In genomic region chr2:212032536-212033219, GRCh38 we compare ENCODE assay signal across 18 cellular contexts.
DNase-seq lines count a peak whose midpoint lies in the region; ATAC-seq and TF ChIP-seq lines count a peak whose summit lies in the region.
"Had no signal": no experiment of that assay in that cellular context is flagged by ENCODE, and none has a peak within 500 bp of the region (broad histone marks: within the 10 kb centered on the region; RNA-seq: fewer than 3 reads in every experiment).

No MANE protein-coding gene starts in this region.

- H4K20me1 ChIP-seq in IMR-90 (ENCODE audit: insufficient read depth, low read length), result no peaks in the 10 kb centered on the region

- no peak overlapping the region for H4K91ac ChIP-seq in IMR-90 (ENCODE audit: insufficient read depth, low read depth, low read length)

- H3K36me3 Mint-ChIP-seq in activated CD4-positive, alpha-beta memory T cell treated with anti-CD3 and anti-CD28 coated beads, Interleukin-2, amount 10 ng/mL, durations not matched to agents 7 days and 5 days (ENCODE audit: low read depth), result no peaks in the 10 kb centered on the region

- no peak overlapping the region for H3K9ac ChIP-seq in IMR-90 (ENCODE audit: low read depth, low read length)

- no peaks in the 10 kb centered on the region for H3K27me3 Mint-ChIP-seq in activated CD4-positive, alpha-beta memory T cell treated with anti-CD3 and anti-CD28 coated beads, Interleukin-2, amount 10 ng/mL, durations not matched to agents 7 days and 5 days
- H3K27me3 Mint-ChIP-seq: stimulated activated naive CD8-positive, alpha-beta T cell treated with anti-CD3 and anti-CD28 coated beads, Interleukin-15, Interleukin-2, amounts not matched to agents 100 ng/mL and 50 ng/mL, for 24 hours had no signal

- CTCF ChIA-PET in IMR-90 (lab: Yijun Ruan, JAX), result no interaction called here
- CTCF ChIA-PET in activated CD4-positive, alpha-beta memory T cell treated with anti-CD3 and anti-CD28 coated beads, Interleukin-2, amount 10 ng/mL, durations not matched to agents 7 days and 5 days (lab: Charles Lee), result no interaction called here

- H3K27me3 ChIP-seq in IMR-90 (ENCODE audit: control insufficient read depth, insufficient read depth, low read length), result no peaks in the 10 kb centered on the region
- H3K27me3 ChIP-seq: left lung had no signal

- no peak overlapping the region for H2AK5ac ChIP-seq in IMR-90 (ENCODE audit: low read depth, low read length)

- no peak overlapping the region for H2AK9ac ChIP-seq in IMR-90 (replicated peaks; ENCODE audit: low read depth, low read length, poor library complexity)

- no peak overlapping the region for H3K4ac ChIP-seq in IMR-90 (ENCODE audit: low read depth, low read length)

- intact Hi-C loops in IMR-90 (cut with micrococcal nuclease), result no loop called here

- no peaks in the 10 kb centered on the region for H3K79me1 ChIP-seq in IMR-90 (ENCODE audit: low read depth in 1 of 2, low read length in 2 of 2)

- H3K4me1 Mint-ChIP-seq in activated CD4-positive, alpha-beta memory T cell treated with anti-CD3 and anti-CD28 coated beads, Interleukin-2, amount 10 ng/mL, durations not matched to agents 7 days and 5 days, result no peaks in the 10 kb centered on the region

- H3K23ac ChIP-seq in IMR-90 (ENCODE audit: low read depth, low read length), result no peak overlapping the region; the same call in 1 of the 2 replicates

- H2AFZ ChIP-seq in IMR-90 (replicated peaks; ENCODE audit: low read length, poor library complexity), result no peak overlapping the region

- peak; percentile 62 for ATAC-seq in IMR-90 (ENCODE audit: low read depth)
- ATAC-seq in HG03045 (IDR thresholded peaks at IDR 0.05; ENCODE audit: unreplicated experiment), result no peak
- no peak for ATAC-seq in HG03432 (IDR thresholded peaks at IDR 0.05; ENCODE audit: unreplicated experiment)
- ATAC-seq: activated CD8-positive, alpha-beta T cell treated with anti-CD3 and anti-CD28 coated beads, Interleukin-2, amount 10 ng/mL, durations not matched to agents 7 days and 5 days; left lung had no signal

- H2BK120ac ChIP-seq in IMR-90 (ENCODE audit: low read depth, low read length), result peak overlapping the region; percentile 82

- H3K27ac Mint-ChIP-seq in activated CD4-positive, alpha-beta memory T cell treated with anti-CD3 and anti-CD28 coated beads, Interleukin-2, amount 10 ng/mL, durations not matched to agents 7 days and 5 days, result no peak overlapping the region
- H3K27ac Mint-ChIP-seq: activated CD8-positive, alpha-beta T cell treated with anti-CD3 and anti-CD28 coated beads, Interleukin-2, amount 10 ng/mL, durations not matched to agents 7 days and 5 days; stimulated activated naive CD8-positive, alpha-beta T cell treated with anti-CD3 and anti-CD28 coated beads, Interleukin-15, Interleukin-2, amounts not matched to agents 100 ng/mL and 50 ng/mL, for 24 hours had no signal

- no peak for TF ChIP-seq CTCF in IMR-90 (conservative IDR thresholded peaks at IDR 0.05; ENCODE audit: low read depth, low read length)

- peak; percentile 35 for DNase-seq in A172 (ENCODE audit: low spot score)
- DNase-seq in IMR-90, result peak; percentile 68
- peak; percentile 55 for DNase-seq in amniotic epithelial cell (ENCODE audit: low read depth)
- peak; percentile 7 for DNase-seq in glomerular visceral epithelial cell (ENCODE audit: extremely low spot score)
- no peak for DNase-seq in islet precursor cell
- DNase-seq in activated CD4-positive, alpha-beta memory T cell treated with anti-CD3 and anti-CD28 coated beads, Interleukin-2, amount 10 ng/mL, durations not matched to agents 7 days and 5 days, result no peak
- DNase-seq: ACHN; activated CD8-positive, alpha-beta T cell treated with anti-CD3 and anti-CD28 coated beads, Interleukin-2, amount 10 ng/mL, durations not matched to agents 7 days and 5 days; H7; hypothalamus; KG1; left lung; NCI-H1930; NCI-H748 treated with DMSO at 0.1 percent for 48 hours; Right ventricle myocardium superior had no signal

- in situ Hi-C loops in IMR-90 (cut with MboI; ENCODE audit: low sequenced_read_pairs), result no loop called here

- H3K56ac ChIP-seq in IMR-90 (ENCODE audit: extremely low read depth, insufficient read depth, low read length), result no peak overlapping the region

- H3K9me3 Mint-ChIP-seq in activated CD4-positive, alpha-beta memory T cell treated with anti-CD3 and anti-CD28 coated beads, Interleukin-2, amount 10 ng/mL, durations not matched to agents 7 days and 5 days, result peaks cover 2% of the 10 kb centered on the region
- H3K9me3 Mint-ChIP-seq: stimulated activated naive CD8-positive, alpha-beta T cell treated with anti-CD3 and anti-CD28 coated beads, Interleukin-15, Interleukin-2, amounts not matched to agents 100 ng/mL and 50 ng/mL, for 24 hours had no signal

- no peak for TF ChIP-seq POLR2A in IMR-90 (IDR thresholded peaks at IDR 0.05; ENCODE audit: low read depth, low read length)

- no peak overlapping the region for H3K14ac ChIP-seq in IMR-90 (replicated peaks; ENCODE audit: low read depth, low read length)

- H3K36me3 ChIP-seq in IMR-90 (ENCODE audit: control insufficient read depth, insufficient read depth, low read length), result no peaks in the 10 kb centered on the region
- H3K36me3 ChIP-seq: left lung had no signal

- no peak overlapping the region for H3K4me3 Mint-ChIP-seq in activated CD4-positive, alpha-beta memory T cell treated with anti-CD3 and anti-CD28 coated beads, Interleukin-2, amount 10 ng/mL, durations not matched to agents 7 days and 5 days
- H3K4me3 Mint-ChIP-seq: activated CD8-positive, alpha-beta T cell treated with anti-CD3 and anti-CD28 coated beads, Interleukin-2, amount 10 ng/mL, durations not matched to agents 7 days and 5 days; stimulated activated naive CD8-positive, alpha-beta T cell treated with anti-CD3 and anti-CD28 coated beads, Interleukin-15, Interleukin-2, amounts not matched to agents 100 ng/mL and 50 ng/mL, for 24 hours had no signal

- no peak overlapping the region; the same call in 1 of the 2 replicates for H3K18ac ChIP-seq in IMR-90 (ENCODE audit: low read depth, low read length)

- H2BK5ac ChIP-seq in IMR-90 (ENCODE audit: low read depth, low read length, poor library complexity, severe bottlenecking), result peak overlapping the region; percentile 88

- no TSS peak for BruUV-seq in IMR-90 (replicated peaks; lab: Mats Ljungman, UMichigan)

- H3K4me1 ChIP-seq in IMR-90 (ENCODE audit: control insufficient read depth, insufficient read depth, low read length), result peaks cover 1% of the 10 kb centered on the region; the same call in 1 of the 2 replicates
- H3K4me1 ChIP-seq: left lung had no signal

- H3K4me3 ChIP-seq in IMR-90 (ENCODE audit: insufficient read depth, low read depth, low read length), result no peak overlapping the region
- H3K4me3 ChIP-seq: left lung had no signal

- POLR2A ChIA-PET in IMR-90 (lab: Charles Lee; ENCODE audit: unreplicated experiment), result no interaction called here
- POLR2A ChIA-PET in activated CD4-positive, alpha-beta memory T cell treated with anti-CD3 and anti-CD28 coated beads, Interleukin-2, amount 10 ng/mL, durations not matched to agents 7 days and 5 days (lab: Charles Lee), result no interaction called here

- WGBS in IMR-90 (ENCODE audit: extremely low coverage in 2 of 2, insufficient read length in 1 of 2), 2 experiments, result no CpG with 5 or more reads among the region's 1 CpG

- H4K5ac ChIP-seq in IMR-90 (ENCODE audit: low read depth, low read length), result no peak overlapping the region

- no peak overlapping the region for H2BK15ac ChIP-seq in IMR-90 (ENCODE audit: low read depth, low read length)

- no peaks in the 10 kb centered on the region for H3K9me3 ChIP-seq in IMR-90 (ENCODE audit: control insufficient read depth, insufficient read depth, low read length)
- H3K9me3 ChIP-seq: left lung had no signal

- H2BK20ac ChIP-seq in IMR-90 (ENCODE audit: low read depth, low read length), result 0 out of 2 replicates have a peak overlapping the region, but pooled peaks have one; percentile 63

- H3K9me1 ChIP-seq in IMR-90 (ENCODE audit: insufficient read depth, low read length), result no peaks in the 10 kb centered on the region

- no peak overlapping the region; a peak in 1 of 4 replicates for H4K8ac ChIP-seq in IMR-90 (ENCODE audit: low read depth in 2 of 2, low read length in 2 of 2)

- no peak for TF ChIP-seq RAD21 in IMR-90 (IDR thresholded peaks at IDR 0.05; ENCODE audit: low read length)

- dilution Hi-C loops in IMR-90 (cut with HindIII; ENCODE audit: low sequenced_read_pairs, unreplicated experiment), result no loop called here

- peak overlapping the region; percentile 70; the same call in 1 of the 2 replicates for H3K4me2 ChIP-seq in IMR-90 (ENCODE audit: low read depth, low read length)

- no peak overlapping the region for H3K27ac ChIP-seq in IMR-90 (ENCODE audit: insufficient read depth, low read length)
- H3K27ac ChIP-seq: left lung had no signal

TF ChIP-seq in IMR-90, 13 proteins besides CTCF, POLR2A, EP300 and RAD21:
- TF ChIP-seq BHLHE40 (IDR thresholded peaks at IDR 0.05; ENCODE audit: low read depth, low read length), result no peak
- TF ChIP-seq MXI1 (IDR thresholded peaks at IDR 0.05; ENCODE audit: borderline replicate concordance, low read depth, low read length), result no peak
- no peak for TF ChIP-seq RFX5 (IDR thresholded peaks at IDR 0.05; ENCODE audit: low read depth, low read length)
- peak; percentile 87 for TF ChIP-seq CEBPB (IDR thresholded peaks at IDR 0.05; ENCODE audit: low read depth, low read length)
- no peak for TF ChIP-seq MAZ (IDR thresholded peaks at IDR 0.05; ENCODE audit: borderline replicate concordance, low read depth, low read length)
- no peak for TF ChIP-seq FOS (IDR thresholded peaks at IDR 0.05; ENCODE audit: low read depth, low read length)

Comparison
In these comparisons a context has a peak if more than half of its experiments do, and no peak if none do; other contexts are left out.
1. DNase-seq: peak in A172 (single experiment), IMR-90 (single experiment), amniotic epithelial cell (single experiment) and glomerular visceral epithelial cell (single experiment); none in islet precursor cell (single experiment) and activated CD4-positive, alpha-beta memory T cell treated with anti-CD3 and anti-CD28 coated beads, Interleukin-2, amount 10 ng/mL, durations not matched to agents 7 days and 5 days (single experiment).